Comparison of ENCODE assay signal across 8 cellular contexts in the genomic region with DNA sequence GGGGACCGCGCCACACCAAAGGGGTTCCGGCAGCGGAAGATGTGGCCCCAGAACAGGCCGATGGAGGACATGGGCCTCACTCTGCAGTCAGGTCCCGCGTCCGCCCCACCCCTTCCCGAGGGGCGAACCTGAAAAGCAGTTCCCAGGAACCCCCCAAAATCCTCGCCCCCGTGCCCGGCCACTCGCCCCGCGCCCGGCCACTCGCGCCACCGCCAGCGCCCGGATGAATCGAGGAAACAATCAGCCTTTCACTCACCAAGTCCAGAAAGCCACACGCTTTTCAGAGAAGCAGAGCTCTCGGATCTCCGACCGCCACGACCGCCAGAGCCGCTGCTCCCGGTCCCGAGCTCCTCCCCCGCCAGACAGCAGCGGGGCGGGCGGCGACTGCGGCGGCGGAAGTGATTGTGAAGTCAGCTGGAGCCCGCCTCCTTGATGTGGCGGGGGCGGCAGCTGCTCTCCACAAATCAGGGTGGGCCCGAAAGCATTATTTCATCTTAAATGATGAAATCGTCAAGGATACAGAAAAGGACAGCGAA. TPM values are rescaled to one million over a fixed set of nuclear protein-coding genes. Genes with fewer than 3 reads are reported as not detected.
DNase-seq lines count a peak whose midpoint lies in the region; ATAC-seq and TF ChIP-seq lines count a peak whose summit lies in the region.

A gene with protein sequence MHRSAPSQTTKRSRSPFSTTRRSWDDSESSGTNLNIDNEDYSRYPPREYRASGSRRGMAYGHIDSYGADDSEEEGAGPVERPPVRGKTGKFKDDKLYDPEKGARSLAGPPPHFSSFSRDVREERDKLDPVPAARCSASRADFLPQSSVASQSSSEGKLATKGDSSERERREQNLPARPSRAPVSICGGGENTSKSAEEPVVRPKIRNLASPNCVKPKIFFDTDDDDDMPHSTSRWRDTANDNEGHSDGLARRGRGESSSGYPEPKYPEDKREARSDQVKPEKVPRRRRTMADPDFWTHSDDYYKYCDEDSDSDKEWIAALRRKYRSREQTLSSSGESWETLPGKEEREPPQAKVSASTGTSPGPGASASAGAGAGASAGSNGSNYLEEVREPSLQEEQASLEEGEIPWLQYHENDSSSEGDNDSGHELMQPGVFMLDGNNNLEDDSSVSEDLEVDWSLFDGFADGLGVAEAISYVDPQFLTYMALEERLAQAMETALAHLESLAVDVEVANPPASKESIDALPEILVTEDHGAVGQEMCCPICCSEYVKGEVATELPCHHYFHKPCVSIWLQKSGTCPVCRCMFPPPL (minus strand): TSS at position 338 of the 536 bp plus-strand sequence. CDS start 2,380 bp downstream, outside the sequence.

- H3K4me1 ChIP-seq in duodenal mucosa (ENCODE audit: control insufficient read depth in 1 of 2, insufficient read depth in 2 of 2, low read length in 2 of 2) = peaks cover 4% of the 10 kb centered on the region in 2 donors
- H3K4me1 ChIP-seq in right lobe of liver = no peaks in the 10 kb centered on the region

- intact Hi-C loops in right lobe of liver (cut with DNase I) = no loop called here

- H3K27me3 ChIP-seq in duodenal mucosa (ENCODE audit: control insufficient read depth in 1 of 2, insufficient read depth in 2 of 2, low read length in 2 of 2) = no peaks in the 10 kb centered on the region
- H3K27me3 ChIP-seq in right lobe of liver = no peaks in the 10 kb centered on the region

- no peaks in the 10 kb centered on the region for H3K9me3 ChIP-seq in duodenal mucosa (ENCODE audit: control insufficient read depth in 1 of 2, low read length in 2 of 2)
- H3K9me3 ChIP-seq in right lobe of liver = no peaks in the 10 kb centered on the region

- 22% methylated on average over 30 of the region's 46 CpGs for WGBS in right lobe of liver (ENCODE audit: insufficient coverage, low coverage, low lambda C conversion rate, missing lambda C conversion rate)

- H3K9ac ChIP-seq in duodenal mucosa (ENCODE audit: low read depth in 1 of 2, low read length in 2 of 2) = peak within 1 kb of the TSS; percentile 54 to 65

- H3K36me3 ChIP-seq in duodenal mucosa (ENCODE audit: control insufficient read depth in 1 of 2, insufficient read depth in 2 of 2, low read length in 2 of 2) (peaks cover 0 to 7% of the 10 kb centered on the region in 2 donors), right lobe of liver (no peaks in the 10 kb centered on the region)

- in situ Hi-C loops in GM18951 (cut with MboI; ENCODE audit: low sequenced_read_pairs, unreplicated experiment) = no loop called here

- peak; percentile 14 for DNase-seq in AG09309 (ENCODE audit: low read depth)
- peak; percentile 37 for DNase-seq in NCI-H524 treated with DMSO at 0.1 percent for 48 hours (lab: John Stamatoyannopoulos, UW)
- DNase-seq in activated CD4-positive, alpha-beta T cell treated with anti-CD3 and anti-CD28 coated beads, Interleukin-2, amount 50 U/mL, for 48 hours = peak; percentile 65 to 70
- DNase-seq in right lobe of liver = peak; percentile 67 to 77 (median 75)
- DNase-seq in stimulated activated CD4-positive, alpha-beta T cell treated with anti-CD3 and anti-CD28 coated beads, Interleukin-4, amount 100 ng/mL, for 24 hours = peak; percentile 67

- H3K27ac ChIP-seq in duodenal mucosa (ENCODE audit: low read depth, low read length) = peak within 1 kb of the TSS; percentile 50
- H3K27ac ChIP-seq in right lobe of liver = peak within 1 kb of the TSS in 1 of 3 donors; percentile 16

- peak; percentile 80 for ATAC-seq in HG03175 (IDR thresholded peaks at IDR 0.05; ENCODE audit: unreplicated experiment)
- ATAC-seq in right lobe of liver = peak; percentile 91 to 99 (median 96)

- TF ChIP-seq POLR2A in GM18951 (IDR thresholded peaks at IDR 0.05; ENCODE audit: extremely low read depth, insufficient read depth, insufficient read length) = peak; percentile 51
- peak; percentile 60 for TF ChIP-seq POLR2A in right lobe of liver (IDR thresholded peaks at IDR 0.05)

- H3K4me3 ChIP-seq in AG09309 (ENCODE audit: control insufficient read depth, low read depth, low read length) (peak within 1 kb of the TSS; percentile 77), duodenal mucosa (ENCODE audit: low read depth in 1 of 2, low read length in 2 of 2) (peak within 1 kb of the TSS; percentile 76 to 77), right lobe of liver (peak within 1 kb of the TSS; percentile 55 to 58 (median 57))

- TF ChIP-seq CTCF in AG09309 (IDR thresholded peaks at IDR 0.05; ENCODE audit: control insufficient read depth, insufficient read depth, low read depth, low read length, missing control alignments) (no peak), right lobe of liver (IDR thresholded peaks at IDR 0.05) (no peak)

RNA-seq across cellular contexts. Expression of the gene that starts here (rescaled TPM):
- total RNA-seq in right lobe of liver = 10 to 100 TPM in 1 of 6 experiments, 1 to 10 TPM in 5; 3.9 to 10.4 (median 6.7) TPM

Comparison
In these comparisons a context has a peak if more than half of its experiments do, and no peak if none do; other contexts are left out.
1. DNase-seq: peak in every context shown above with its lines; median percentile 75 in right lobe of liver; 68 in activated CD4-positive, alpha-beta T cell treated with anti-CD3 and anti-CD28 coated beads, Interleukin-2, amount 50 U/mL, for 48 hours; 67 in stimulated activated CD4-positive, alpha-beta T cell treated with anti-CD3 and anti-CD28 coated beads, Interleukin-4, amount 100 ng/mL, for 24 hours; 37 in NCI-H524 treated with DMSO at 0.1 percent for 48 hours; 14 in AG09309.